1 cellular context compared by ENCODE assay signal in genomic region chr2:222796413-222797103, GRCh38.
TF ChIP-seq lines count a peak whose summit lies in the region.

No MANE protein-coding gene starts in this region.

TF ChIP-seq in HepG2, 621 proteins besides CTCF, POLR2A, EP300 and RAD21 (continued from another document and continues in another):
- TF ChIP-seq ARID3A (IDR thresholded peaks at IDR 0.05; ENCODE audit: low read depth, low read length) (peak; percentile 97; the same call in 1 of the 2 replicates), ZKSCAN1 (IDR thresholded peaks at IDR 0.05; ENCODE audit: low read length) (peak; percentile 75), GFI1 (CRISPR knock-in tag; IDR thresholded peaks at IDR 0.05; ENCODE audit: borderline replicate concordance) (peak; percentile 97), ZNF562 (CRISPR knock-in tag; IDR thresholded peaks at IDR 0.05; ENCODE audit: borderline replicate concordance) (no peak), RFX1 (IDR thresholded peaks at IDR 0.05) (no peak), EEA1 (CRISPR knock-in tag; IDR thresholded peaks at IDR 0.05; ENCODE audit: borderline replicate concordance) (no peak), MLX (CRISPR knock-in tag; IDR thresholded peaks at IDR 0.05) (peak; percentile 97), ZNF101 (CRISPR knock-in tag; IDR thresholded peaks at IDR 0.05; ENCODE audit: borderline replicate concordance, low read depth) (peak; percentile 63; the same call in 1 of the 2 replicates), ZNF496 (CRISPR knock-in tag; IDR thresholded peaks at IDR 0.05; ENCODE audit: insufficient replicate concordance) (no peak), SNRNP70 (IDR thresholded peaks at IDR 0.05; ENCODE audit: low read depth, low read length) (no peak), PHB2 (IDR thresholded peaks at IDR 0.05; ENCODE audit: partially characterized antibody) (no peak), ZFP82 (CRISPR knock-in tag; IDR thresholded peaks at IDR 0.05; ENCODE audit: borderline replicate concordance) (0 out of 2 replicates have a peak, but pooled peaks have one; percentile 4), SALL1 (CRISPR knock-in tag; IDR thresholded peaks at IDR 0.05) (peak; percentile 99), ZNF180 (CRISPR knock-in tag; IDR thresholded peaks at IDR 0.05; ENCODE audit: borderline replicate concordance, low read depth) (no peak), FLYWCH1 (CRISPR knock-in tag; IDR thresholded peaks at IDR 0.05) (no peak), ZNF567 (CRISPR knock-in tag; IDR thresholded peaks at IDR 0.05; ENCODE audit: borderline replicate concordance) (no peak), GLI4 (CRISPR knock-in tag; IDR thresholded peaks at IDR 0.05; ENCODE audit: borderline replicate concordance) (peak; percentile 73; the same call in 1 of the 2 replicates), PLRG1 (conservative IDR thresholded peaks at IDR 0.05) (no peak), ERF (CRISPR knock-in tag; IDR thresholded peaks at IDR 0.05) (peak; percentile 97), ZGPAT (CRISPR knock-in tag; IDR thresholded peaks at IDR 0.05) (peak; percentile 97), PAX8 (CRISPR knock-in tag; IDR thresholded peaks at IDR 0.05; ENCODE audit: borderline replicate concordance) (no peak), CREBL2 (CRISPR knock-in tag; IDR thresholded peaks at IDR 0.05; ENCODE audit: borderline replicate concordance) (no peak), PBX3 (CRISPR knock-in tag; IDR thresholded peaks at IDR 0.05; ENCODE audit: borderline replicate concordance) (no peak), ZNF441 (CRISPR knock-in tag; IDR thresholded peaks at IDR 0.05; ENCODE audit: borderline replicate concordance) (no peak), ZNF225 (CRISPR knock-in tag; IDR thresholded peaks at IDR 0.05) (no peak), FOXP1 (IDR thresholded peaks at IDR 0.05) (peak; percentile 99), FOXP1 (CRISPR knock-in tag; IDR thresholded peaks at IDR 0.05) (peak; percentile 99), NFIB (CRISPR knock-in tag; IDR thresholded peaks at IDR 0.05; ENCODE audit: borderline replicate concordance) (no peak), ZMAT3 (CRISPR knock-in tag; conservative IDR thresholded peaks at IDR 0.05) (peak; percentile 87), SKI (IDR thresholded peaks at IDR 0.05; ENCODE audit: partially characterized antibody) (peak; percentile 96), ZNF547 (CRISPR knock-in tag; IDR thresholded peaks at IDR 0.05) (peak; percentile 86; the same call in 1 of the 2 replicates), ASH2L (IDR thresholded peaks at IDR 0.05; ENCODE audit: insufficient read length, low read depth, low read length) (peak; percentile 100), IRF9 (CRISPR knock-in tag; IDR thresholded peaks at IDR 0.05; ENCODE audit: borderline replicate concordance) (peak; percentile 54; the same call in 1 of the 2 replicates), ZBTB20 (CRISPR knock-in tag; IDR thresholded peaks at IDR 0.05; ENCODE audit: borderline replicate concordance, low read depth) (peak; percentile 99), BCL6 (CRISPR knock-in tag; IDR thresholded peaks at IDR 0.05) (peak; percentile 98), TIGD3 (CRISPR knock-in tag; IDR thresholded peaks at IDR 0.05; ENCODE audit: borderline replicate concordance) (peak; percentile 35; the same call in 1 of the 2 replicates), KLF13 (CRISPR knock-in tag; IDR thresholded peaks at IDR 0.05) (no peak), FOXO1 (CRISPR knock-in tag; IDR thresholded peaks at IDR 0.05) (peak; percentile 100), ZBTB42 (CRISPR knock-in tag; IDR thresholded peaks at IDR 0.05) (peak; percentile 95), ZNF367 (CRISPR knock-in tag; IDR thresholded peaks at IDR 0.05; ENCODE audit: borderline replicate concordance) (no peak), PHF20 (CRISPR knock-in tag; IDR thresholded peaks at IDR 0.05) (no peak), HNRNPL (IDR thresholded peaks at IDR 0.05; ENCODE audit: low read depth, low read length) (no peak), SAFB2 (CRISPR knock-in tag; IDR thresholded peaks at IDR 0.05; ENCODE audit: borderline replicate concordance, low read depth) (no peak; the same call in 1 of the 2 replicates), MLXIP (CRISPR knock-in tag; IDR thresholded peaks at IDR 0.05; ENCODE audit: borderline replicate concordance) (peak; percentile 67; the same call in 1 of the 2 replicates), HMG20A (CRISPR knock-in tag; IDR thresholded peaks at IDR 0.05; ENCODE audit: borderline replicate concordance) (peak; percentile 99)
- TF ChIP-seq, protein P1, sequence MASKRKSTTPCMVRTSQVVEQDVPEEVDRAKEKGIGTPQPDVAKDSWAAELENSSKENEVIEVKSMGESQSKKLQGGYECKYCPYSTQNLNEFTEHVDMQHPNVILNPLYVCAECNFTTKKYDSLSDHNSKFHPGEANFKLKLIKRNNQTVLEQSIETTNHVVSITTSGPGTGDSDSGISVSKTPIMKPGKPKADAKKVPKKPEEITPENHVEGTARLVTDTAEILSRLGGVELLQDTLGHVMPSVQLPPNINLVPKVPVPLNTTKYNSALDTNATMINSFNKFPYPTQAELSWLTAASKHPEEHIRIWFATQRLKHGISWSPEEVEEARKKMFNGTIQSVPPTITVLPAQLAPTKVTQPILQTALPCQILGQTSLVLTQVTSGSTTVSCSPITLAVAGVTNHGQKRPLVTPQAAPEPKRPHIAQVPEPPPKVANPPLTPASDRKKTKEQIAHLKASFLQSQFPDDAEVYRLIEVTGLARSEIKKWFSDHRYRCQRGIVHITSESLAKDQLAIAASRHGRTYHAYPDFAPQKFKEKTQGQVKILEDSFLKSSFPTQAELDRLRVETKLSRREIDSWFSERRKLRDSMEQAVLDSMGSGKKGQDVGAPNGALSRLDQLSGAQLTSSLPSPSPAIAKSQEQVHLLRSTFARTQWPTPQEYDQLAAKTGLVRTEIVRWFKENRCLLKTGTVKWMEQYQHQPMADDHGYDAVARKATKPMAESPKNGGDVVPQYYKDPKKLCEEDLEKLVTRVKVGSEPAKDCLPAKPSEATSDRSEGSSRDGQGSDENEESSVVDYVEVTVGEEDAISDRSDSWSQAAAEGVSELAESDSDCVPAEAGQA (IDR thresholded peaks at IDR 0.05; ENCODE audit: low read depth), result peak; percentile 61; the same call in 1 of the 2 replicates
- TF ChIP-seq, protein P1 (CRISPR knock-in tag; IDR thresholded peaks at IDR 0.05; ENCODE audit: borderline replicate concordance), result 0 out of 2 replicates have a peak, but pooled peaks have one; percentile 78
- TF ChIP-seq, protein P2, sequence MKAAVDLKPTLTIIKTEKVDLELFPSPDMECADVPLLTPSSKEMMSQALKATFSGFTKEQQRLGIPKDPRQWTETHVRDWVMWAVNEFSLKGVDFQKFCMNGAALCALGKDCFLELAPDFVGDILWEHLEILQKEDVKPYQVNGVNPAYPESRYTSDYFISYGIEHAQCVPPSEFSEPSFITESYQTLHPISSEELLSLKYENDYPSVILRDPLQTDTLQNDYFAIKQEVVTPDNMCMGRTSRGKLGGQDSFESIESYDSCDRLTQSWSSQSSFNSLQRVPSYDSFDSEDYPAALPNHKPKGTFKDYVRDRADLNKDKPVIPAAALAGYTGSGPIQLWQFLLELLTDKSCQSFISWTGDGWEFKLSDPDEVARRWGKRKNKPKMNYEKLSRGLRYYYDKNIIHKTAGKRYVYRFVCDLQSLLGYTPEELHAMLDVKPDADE (CRISPR knock-in tag; IDR thresholded peaks at IDR 0.05), result 0 out of 2 replicates have a peak, but pooled peaks have one; percentile 56
